In the genomic region with DNA sequence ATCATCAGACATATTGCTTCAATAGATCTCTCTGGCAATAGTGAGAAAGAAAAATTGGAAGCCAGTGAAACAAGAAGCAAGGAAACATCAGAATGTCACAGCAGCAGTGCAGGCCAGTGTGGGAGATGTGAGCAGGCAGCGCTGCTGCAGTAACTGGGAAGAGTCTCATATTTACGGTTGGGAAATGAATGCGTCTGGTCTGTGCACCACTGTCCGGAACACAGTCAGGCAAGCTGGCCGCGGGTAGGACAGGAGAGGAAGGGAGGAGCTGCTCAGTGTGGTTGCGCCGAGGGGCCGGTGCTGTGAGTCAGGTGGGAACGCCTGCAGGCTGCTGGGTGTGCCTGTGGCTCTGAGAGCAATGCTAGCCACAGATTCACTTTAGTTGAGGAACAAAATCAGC, we compare ENCODE assay signal across 14 cellular contexts. TPM values are rescaled to one million over a fixed set of nuclear protein-coding genes. Genes with fewer than 3 reads are reported as not detected.
A peak's percentile ranks its signal among the peaks of the same experiment; 100 is the strongest.
DNase-seq lines count a peak whose midpoint lies in the region; ATAC-seq, FAIRE-seq and TF ChIP-seq lines count a peak whose summit lies in the region.
"Had no signal": no experiment of that assay in that cellular context is flagged by ENCODE, and none has a peak within 500 bp of the region (broad histone marks: within the 10 kb centered on the region; RNA-seq: fewer than 3 reads in every experiment).

No MANE protein-coding gene starts in this region.

- H3K79me1 ChIP-seq in H1 (ENCODE audit: low read depth, low read length) = no peaks in the 10 kb centered on the region

- no peak overlapping the region for H3K18ac ChIP-seq in H1 (ENCODE audit: extremely low read depth, low read length)

- no peak for TF ChIP-seq EP300 in H1 (IDR thresholded peaks at IDR 0.05; ENCODE audit: borderline replicate concordance in 1 of 2, low read depth in 2 of 2, low read length in 2 of 2)

- H3K9me3 ChIP-seq in heart left ventricle (no peaks in the 10 kb centered on the region), right cardiac atrium (ENCODE audit: control insufficient read depth, low read length) (no peaks in the 10 kb centered on the region), RWPE2 (ENCODE audit: severe bottlenecking) (no peaks in the 10 kb centered on the region), H1 (ENCODE audit: insufficient read depth in 2 of 2, low read depth in 1 of 2, low read length in 1 of 2) (peaks cover 0 to 8% of the 10 kb centered on the region in 2 experiments; a peak in 1 of 4 replicates), smooth muscle cell (replicated peaks; ENCODE audit: low read depth) (no peaks in the 10 kb centered on the region)
- no peaks in the 10 kb centered on the region for H3K9me3 ChIP-seq in CD4-positive, alpha-beta memory T cell (ENCODE audit: control insufficient read depth in 1 of 2, low read length in 2 of 2)
- H3K9me3 ChIP-seq: colonic mucosa, upper lobe of left lung had no signal

- no peak overlapping the region for H2BK5ac ChIP-seq in H1 (ENCODE audit: low read depth, low read length)

- no peak for TF ChIP-seq RAD21 in H1 (IDR thresholded peaks at IDR 0.05 in 1 of 2, conservative IDR thresholded peaks at IDR 0.05 in 1 of 2; ENCODE audit: low read depth in 2 of 2, low read length in 2 of 2)

- H3K56ac ChIP-seq in H1 (replicated peaks; ENCODE audit: insufficient read length, low read depth, low read length) = no peak overlapping the region

- H3K4ac ChIP-seq in H1 (replicated peaks; ENCODE audit: insufficient read length, low read depth, low read length) = no peak overlapping the region

- ATAC-seq in heart left ventricle (peak in 3 of 4 donors; percentile 35 to 58 (median 40)), right cardiac atrium (no peak), RWPE2 (ENCODE audit: low read depth) (peak; percentile 63)
- ATAC-seq: CD8-positive, alpha-beta T cell had no signal

- H3K4me2 ChIP-seq in H1 (ENCODE audit: insufficient read depth in 1 of 2, low read depth in 2 of 2, low read length in 2 of 2) = no peak overlapping the region
- no peak overlapping the region for H3K4me2 ChIP-seq in smooth muscle cell

- no peak overlapping the region for H3K14ac ChIP-seq in H1 (ENCODE audit: insufficient read length)

- no peak overlapping the region for H2BK20ac ChIP-seq in H1 (ENCODE audit: low read length)

- H3K27me3 ChIP-seq in heart left ventricle = peaks cover 0 to 19% (median 0%) of the 10 kb centered on the region in 9 donors
- H3K27me3 ChIP-seq in right cardiac atrium (ENCODE audit: control insufficient read depth, insufficient read depth) = no peaks in the 10 kb centered on the region
- no peaks in the 10 kb centered on the region for H3K27me3 ChIP-seq in RWPE2 (ENCODE audit: insufficient read depth, poor library complexity, severe bottlenecking)
- peaks cover 0 to 3% (median 1%) of the 10 kb centered on the region in 4 experiments; a peak in 2 of 7 replicates for H3K27me3 ChIP-seq in H1 (replicated peaks in 1 of 4; ENCODE audit: control insufficient read depth in 3 of 4, extremely low read depth in 1 of 4, insufficient read depth in 3 of 4, low read length in 3 of 4)
- H3K27me3 ChIP-seq in smooth muscle cell (ENCODE audit: low read depth) = no peaks in the 10 kb centered on the region
- H3K27me3 ChIP-seq in CD4-positive, alpha-beta memory T cell (ENCODE audit: insufficient read depth, low read length) = no peaks in the 10 kb centered on the region
- H3K27me3 ChIP-seq: upper lobe of left lung had no signal

- H2BK12ac ChIP-seq in H1 (ENCODE audit: low read depth, low read length) = no peak overlapping the region; the same call in 1 of the 2 replicates

- no peaks in the 10 kb centered on the region for H3K23me2 ChIP-seq in H1 (ENCODE audit: low read depth, low read length)

- H3K36me3 Mint-ChIP-seq in CD4-positive, alpha-beta memory T cell = peaks cover 0 to 4% of the 10 kb centered on the region in 2 donors
- H3K36me3 Mint-ChIP-seq: CD8-positive, alpha-beta T cell; stimulated activated naive B cell treated with anti-CD40 and anti-IgM and Interleukin-4, amounts not matched to agents 10 μg/mL and 1 μg/mL and 100 μg/mL, for 72 hours had no signal

- H4K20me1 ChIP-seq in H1 (replicated peaks in 1 of 2; ENCODE audit: control insufficient read depth in 1 of 2, insufficient read depth in 2 of 2, low read length in 2 of 2) = no peaks in the 10 kb centered on the region
- H4K20me1 ChIP-seq in smooth muscle cell (ENCODE audit: low read depth) = no peaks in the 10 kb centered on the region

- no peak overlapping the region for H4K8ac ChIP-seq in H1 (ENCODE audit: extremely low read depth, insufficient read depth, low read length)

- H3K27ac ChIP-seq in heart left ventricle (peak overlapping the region in 3 of 12 donors; percentile 20 to 70 (median 65)), right cardiac atrium (ENCODE audit: low read length) (no peak overlapping the region), RWPE2 (ENCODE audit: poor library complexity, severe bottlenecking) (no peak overlapping the region), H1 (ENCODE audit: low read depth, low read length) (no peak overlapping the region), smooth muscle cell (ENCODE audit: low read depth) (peak overlapping the region; percentile 60)
- no peak overlapping the region for H3K27ac ChIP-seq in CD4-positive, alpha-beta memory T cell (ENCODE audit: low read depth, low read length)
- H3K27ac ChIP-seq: colonic mucosa, upper lobe of left lung had no signal

- TF ChIP-seq POLR2A in heart left ventricle (IDR thresholded peaks at IDR 0.05) (no peak), H1 (IDR thresholded peaks at IDR 0.05; ENCODE audit: control extremely low read depth in 1 of 2, low read depth in 2 of 2, low read length in 2 of 2) (no peak)

- peaks cover 2% of the 10 kb centered on the region for H3F3A ChIP-seq in smooth muscle cell (ENCODE audit: low read depth)

- POLR2A ChIA-PET in H1 (lab: Charles Lee; ENCODE audit: partially characterized antibody) = interaction anchor here (0.9 to 10.7 kb wide), 8 partner anchors 14 to 377 kb away, joined by 3 to 122 read pairs (median 4); partner anchors contain the start of gene TUBB2B
- POLR2A ChIA-PET in CD4-positive, alpha-beta memory T cell (lab: Charles Lee; ENCODE audit: partially characterized antibody) = interaction anchor here (1.2 to 1.5 kb wide), 3 partner anchors 95 to 264 kb away, joined by 3 to 7 read pairs (median 5); partner anchors contain the start of genes RIPK1 and TUBB2A

- H3K4me3 ChIP-seq in heart left ventricle (peak overlapping the region in 1 of 12 donors; percentile 7), right cardiac atrium (ENCODE audit: low read length) (no peak overlapping the region), RWPE2 (ENCODE audit: severe bottlenecking) (no peak overlapping the region), H1 (ENCODE audit: extremely low read depth in 1 of 4, insufficient read depth in 2 of 4, low read depth in 3 of 4, low read length in 4 of 4) (no peak overlapping the region), smooth muscle cell (no peak overlapping the region)
- H3K4me3 ChIP-seq in CD4-positive, alpha-beta memory T cell (ENCODE audit: low read length in 2 of 2) = no peak overlapping the region
- H3K4me3 ChIP-seq: colonic mucosa, upper lobe of left lung had no signal

- H3K23ac ChIP-seq in H1 (ENCODE audit: insufficient read length) = no peak overlapping the region

- 0 out of 2 replicates have a peak overlapping the region, but pooled peaks have one; percentile 54 for H2BK15ac ChIP-seq in H1 (ENCODE audit: low read length)

- CTCF ChIA-PET in H1 (lab: Charles Lee; ENCODE audit: partially characterized antibody) = interaction anchor here (0.7 to 12.9 kb wide), 22 partner anchors 9 to 322 kb away, joined by 3 to 263 read pairs (median 6); partner anchors contain the start of gene TUBB2B
- CTCF ChIA-PET in CD4-positive, alpha-beta memory T cell (lab: Charles Lee; ENCODE audit: partially characterized antibody) = interaction anchor here (0.9 to 5.9 kb wide), 24 partner anchors 9 to 769 kb away, joined by 3 to 83 read pairs (median 5); partner anchors contain the start of gene TUBB2A

- peaks cover 25 to 28% of the 10 kb centered on the region in 2 donors for H3K27me3 Mint-ChIP-seq in CD4-positive, alpha-beta memory T cell

- peak overlapping the region in 1 of 7 donors; percentile 29 for H3K27ac Mint-ChIP-seq in CD4-positive, alpha-beta memory T cell
- H3K27ac Mint-ChIP-seq: CD8-positive, alpha-beta T cell; stimulated activated naive B cell treated with anti-CD40 and anti-IgM and Interleukin-4, amounts not matched to agents 10 μg/mL and 1 μg/mL and 100 μg/mL, for 72 hours had no signal

- 70 to 84% (median 77%) methylated on average over 10 of the region's 10 CpGs for WGBS in heart left ventricle, 4 donors
- 86% methylated on average over 10 of the region's 10 CpGs for WGBS in right cardiac atrium
- whole genome bisulfite sequencing in H1 (ENCODE audit: extremely low coverage in 1 of 2, insufficient coverage in 1 of 2, insufficient read length in 1 of 2, insufficient replicate concordance in 2 of 2, low coverage in 1 of 2, low lambda C conversion rate in 2 of 2, missing lambda C conversion rate in 1 of 2), 2 experiments = 96% methylated on average over 10 of the region's 10 CpGs; no CpG with 5 or more reads in 1 of the 2 experiments
- 71% methylated on average over 10 of the region's 10 CpGs for WGBS in smooth muscle cell (ENCODE audit: low lambda C conversion rate)

- peak overlapping the region in 1 of 8 donors; percentile 35 for H3K4me3 Mint-ChIP-seq in CD4-positive, alpha-beta memory T cell
- H3K4me3 Mint-ChIP-seq: CD8-positive, alpha-beta T cell; stimulated activated naive B cell treated with anti-CD40 and anti-IgM and Interleukin-4, amounts not matched to agents 10 μg/mL and 1 μg/mL and 100 μg/mL, for 72 hours had no signal

- FAIRE-seq in H1 (lab: Jason Lieb, UNC) (no peak), GM19239 (lab: Jason Lieb, UNC) (no peak)

- H3K36me3 ChIP-seq in heart left ventricle (no peaks in the 10 kb centered on the region), RWPE2 (ENCODE audit: low read depth) (no peaks in the 10 kb centered on the region), H1 (ENCODE audit: control insufficient read depth in 2 of 4, insufficient read depth in 4 of 4, low read length in 3 of 4) (no peaks in the 10 kb centered on the region), smooth muscle cell (ENCODE audit: low read depth) (no peaks in the 10 kb centered on the region)
- no peaks in the 10 kb centered on the region for H3K36me3 ChIP-seq in CD4-positive, alpha-beta memory T cell (ENCODE audit: insufficient read depth, low read length)
- H3K36me3 ChIP-seq: colonic mucosa, upper lobe of left lung had no signal

- TF ChIP-seq CTCF in heart left ventricle (IDR thresholded peaks at IDR 0.05) (no peak), RWPE2 (IDR thresholded peaks at IDR 0.05; ENCODE audit: poor library complexity, severe bottlenecking) (no peak), H1 (IDR thresholded peaks at IDR 0.05; ENCODE audit: control extremely low read depth in 1 of 3, insufficient read depth in 1 of 3, low read depth in 1 of 3, low read length in 3 of 3) (no peak), smooth muscle cell (IDR thresholded peaks at IDR 0.05; ENCODE audit: borderline replicate concordance, insufficient read depth, poor library complexity, severe bottlenecking) (no peak)

- peaks cover 0 to 1% (median 0%) of the 10 kb centered on the region in 8 donors for H3K9me3 Mint-ChIP-seq in CD4-positive, alpha-beta memory T cell
- H3K9me3 Mint-ChIP-seq: CD8-positive, alpha-beta T cell had no signal

- no peak overlapping the region for H4K5ac ChIP-seq in H1 (ENCODE audit: insufficient read length, low read depth, low read length)

- H4K91ac ChIP-seq in H1 (replicated peaks; ENCODE audit: insufficient read length, low read length) = peak overlapping the region; percentile 30

- DNase-seq in heart left ventricle (peak in 1 of 5 donors; percentile 64), right cardiac atrium (no peak), RWPE2 (ENCODE audit: low spot score) (no peak), H1 (ENCODE audit: low read depth in 1 of 2, low spot score in 2 of 2) (no peak), smooth muscle cell (lab: John Stamatoyannopoulos, UW; ENCODE audit: unreplicated experiment) (no peak), cerebellar cortex (ENCODE audit: low spot score) (no peak), GM19239 (ENCODE audit: insufficient read length, low spot score) (no peak)
- DNase-seq in CD4-positive, alpha-beta memory T cell = no peak
- DNase-seq: activated effector memory CD4-positive, alpha-beta T cell treated with anti-CD3 and anti-CD28 coated beads, Interleukin-2, amount 50 U/mL, for 16 hours; CD8-positive, alpha-beta T cell; colonic mucosa; MV-4-11; stimulated activated naive B cell treated with anti-CD40 and anti-IgM and Interleukin-4, amounts not matched to agents 10 μg/mL and 1 μg/mL and 100 μg/mL, for 72 hours; upper lobe of left lung had no signal

- no peak overlapping the region for H2AK5ac ChIP-seq in H1 (ENCODE audit: low read depth, low read length)

- intact Hi-C loops in heart left ventricle (cut with DNase I) = loop anchor here in 8 of 10 donors (1.0 to 10.0 kb wide), 5 partner anchors 88 to 258 kb away; partner anchors contain the start of genes TUBB2A (in 4 of the 8) and NQO2 (in 3 of the 8)
- intact Hi-C loops in right cardiac atrium (cut with DNase I) = loop anchor here in 2 of 4 donors (5.0 to 10.0 kb wide), 2 partner anchors 125 to 128 kb away; no protein-coding TSS in a partner anchor
- intact Hi-C loops in CD4-positive, alpha-beta memory T cell (cut with micrococcal nuclease) = loop anchor here (10.0 kb wide), 1 partner anchor 488 kb away; the partner anchor contains the start of gene WRNIP1

- H2AFZ ChIP-seq in H1 (ENCODE audit: low read length) (no peak overlapping the region), smooth muscle cell (ENCODE audit: low read depth) (no peak overlapping the region)

- no peak overlapping the region for H2BK120ac ChIP-seq in H1 (replicated peaks; ENCODE audit: low read depth, low read length)

- H3K9ac ChIP-seq in H1 (replicated peaks in 1 of 4; ENCODE audit: extremely low read depth in 1 of 4, low read depth in 3 of 4, low read length in 3 of 4) = no peak overlapping the region
- H3K9ac ChIP-seq in smooth muscle cell (ENCODE audit: low read depth) = no peak overlapping the region

- H3K4me1 ChIP-seq in heart left ventricle (peaks cover 0 to 28% (median 11%) of the 10 kb centered on the region in 12 donors), right cardiac atrium (ENCODE audit: control insufficient read depth, insufficient read depth, low read length) (peaks cover 3% of the 10 kb centered on the region), RWPE2 (ENCODE audit: insufficient read depth, poor library complexity, severe bottlenecking) (peaks cover 10% of the 10 kb centered on the region), H1 (replicated peaks in 1 of 4; ENCODE audit: control insufficient read depth in 3 of 4, insufficient read depth in 4 of 4, low read length in 3 of 4) (peaks cover 3 to 9% (median 6%) of the 10 kb centered on the region in 4 experiments; a peak in 5 of 7 replicates), smooth muscle cell (ENCODE audit: low read depth) (peaks cover 38% of the 10 kb centered on the region)
- peaks cover 9% of the 10 kb centered on the region for H3K4me1 ChIP-seq in CD4-positive, alpha-beta memory T cell (ENCODE audit: insufficient read depth, low read length)
- H3K4me1 ChIP-seq: colonic mucosa had no signal

- H3K79me2 ChIP-seq in H1 (ENCODE audit: control insufficient read depth in 1 of 2, insufficient read depth in 2 of 2, low read length in 2 of 2) (no peaks in the 10 kb centered on the region), smooth muscle cell (ENCODE audit: low read depth) (no peaks in the 10 kb centered on the region)

- peaks cover 4 to 15% (median 6%) of the 10 kb centered on the region in 4 donors for H3K4me1 Mint-ChIP-seq in CD4-positive, alpha-beta memory T cell

RNA-seq across cellular contexts. Expression of gene PSMG4, which starts 6.4 kb away (rescaled TPM):
- total RNA-seq in heart left ventricle = 10 to 100 TPM in 4 of 9 donors, 1 to 10 TPM in 5; 6.2 to 12.6 (median 9.7) TPM
- polyA plus RNA-seq in heart left ventricle = 10 to 100 TPM in 1 of 2 donors, 1 to 10 TPM in 1; 8.7 to 21.7 TPM
- total RNA-seq in right cardiac atrium = 10 to 100 TPM in 2 of 4 donors, 1 to 10 TPM in 2; 7.9 to 10.7 (median 9.9) TPM
- 16.7 TPM for polyA plus RNA-seq in right cardiac atrium
- 40.6 and 45.6 TPM in 2 replicates for total RNA-seq in H1 (2021; fragmentation: NEBNext Ultra II Directional; extraction: Animal tissue kit (Norgen Biotek cat#: 25700))
- polyA plus RNA-seq in H1 (2011; rRNA removed) = 113 and 127 TPM in 2 replicates
- 91.5 TPM for polyA plus RNA-seq in H1 (2011; cell fraction: cytosol; rRNA removed)
- 70.8 TPM for polyA plus RNA-seq in H1 (2011; cell fraction: nucleus; rRNA removed)
- polyA plus RNA-seq in H1 (2012, experiment 1 of 2) = 29.6 to 57.7 TPM (median 54.4 TPM) in 4 replicates
- polyA plus RNA-seq in H1 (2012, experiment 2 of 2) = 47.1 TPM
- 52.3 TPM for polyA plus RNA-seq in H1 (2013, experiment 1 of 2)
- 56.2 TPM for polyA plus RNA-seq in H1 (2013, experiment 2 of 2)
- polyA minus RNA-seq in H1 (2011; rRNA and poly(A)+ RNA removed) = 21.4 and 30.4 TPM in 2 replicates
- 15.4 TPM for polyA minus RNA-seq in H1 (2011; cell fraction: cytosol; rRNA and poly(A)+ RNA removed)
- polyA minus RNA-seq in H1 (2011; cell fraction: nucleus; rRNA and poly(A)+ RNA removed) = 39.9 TPM
- total RNA-seq in smooth muscle cell = 12.5 TPM in 2 replicates
- polyA plus RNA-seq in smooth muscle cell = 10.9 and 11.5 TPM in 2 replicates
- total RNA-seq in CD4-positive, alpha-beta memory T cell = 10 to 100 TPM; 41.0 to 41.6 TPM
- 10 to 100 TPM; 52.5 to 63.0 TPM for polyA plus RNA-seq in CD4-positive, alpha-beta memory T cell

RNA-seq across cellular contexts. Expression of gene TUBB2B, which starts 24.9 kb away (rescaled TPM):
- total RNA-seq in heart left ventricle (1 to 10 TPM in 8 of 9 donors, under 1 TPM in 1; 0.90 to 3.4 (median 1.5) TPM), right cardiac atrium (1 to 10 TPM; 1.4 to 3.2 (median 1.8) TPM), smooth muscle cell (55.7 and 62.1 TPM in 2 replicates)
- polyA plus RNA-seq in heart left ventricle (1 to 10 TPM; 1.1 to 2.8 TPM), right cardiac atrium (4.7 TPM), H1 (2011; rRNA removed) (722 and 951 TPM in 2 replicates), smooth muscle cell (22.7 and 52.2 TPM in 2 replicates)
- total RNA-seq in H1 (2021; fragmentation: NEBNext Ultra II Directional; extraction: Animal tissue kit (Norgen Biotek cat#: 25700)) = 599 and 612 TPM in 2 replicates
- polyA plus RNA-seq in H1 (2011; cell fraction: cytosol; rRNA removed) = 899 TPM
- polyA plus RNA-seq in H1 (2011; cell fraction: nucleus; rRNA removed) = 619 TPM
- 543 to 843 TPM (median 779 TPM) in 4 replicates for polyA plus RNA-seq in H1 (2012, experiment 1 of 2)
- polyA plus RNA-seq in H1 (2012, experiment 2 of 2) = 645 TPM
- 579 TPM for polyA plus RNA-seq in H1 (2013, experiment 1 of 2)
- polyA plus RNA-seq in H1 (2013, experiment 2 of 2) = 581 TPM
- 449 and 484 TPM in 2 replicates for polyA minus RNA-seq in H1 (2011; rRNA and poly(A)+ RNA removed)
- polyA minus RNA-seq in H1 (2011; cell fraction: cytosol; rRNA and poly(A)+ RNA removed) = 482 TPM
- polyA minus RNA-seq in H1 (2011; cell fraction: nucleus; rRNA and poly(A)+ RNA removed) = 267 TPM
- not detected for total RNA-seq in CD4-positive, alpha-beta memory T cell
- polyA plus RNA-seq in CD4-positive, alpha-beta memory T cell = under 1 TPM; 0.22 to 0.32 TPM

Comparison
In these comparisons a context has a peak if more than half of its experiments do, and no peak if none do; other contexts are left out.
1. ATAC-seq: peak in heart left ventricle (3 of 4) and RWPE2 (single experiment); none in right cardiac atrium (0 of 2).
2. RNA of gene TUBB2B, which starts 24.9 kb away (total RNA-seq): 599 to 612 TPM in H1 and 55.7 to 62.1 TPM in smooth muscle cell; 1.4 to 3.2 TPM in right cardiac atrium, 0.90 to 3.4 TPM in heart left ventricle and not detected in CD4-positive, alpha-beta memory T cell; every median in the first group is over 10 times any median in the second.